Comparison of ENCODE assay signal across 13 cellular contexts in the genomic region with DNA sequence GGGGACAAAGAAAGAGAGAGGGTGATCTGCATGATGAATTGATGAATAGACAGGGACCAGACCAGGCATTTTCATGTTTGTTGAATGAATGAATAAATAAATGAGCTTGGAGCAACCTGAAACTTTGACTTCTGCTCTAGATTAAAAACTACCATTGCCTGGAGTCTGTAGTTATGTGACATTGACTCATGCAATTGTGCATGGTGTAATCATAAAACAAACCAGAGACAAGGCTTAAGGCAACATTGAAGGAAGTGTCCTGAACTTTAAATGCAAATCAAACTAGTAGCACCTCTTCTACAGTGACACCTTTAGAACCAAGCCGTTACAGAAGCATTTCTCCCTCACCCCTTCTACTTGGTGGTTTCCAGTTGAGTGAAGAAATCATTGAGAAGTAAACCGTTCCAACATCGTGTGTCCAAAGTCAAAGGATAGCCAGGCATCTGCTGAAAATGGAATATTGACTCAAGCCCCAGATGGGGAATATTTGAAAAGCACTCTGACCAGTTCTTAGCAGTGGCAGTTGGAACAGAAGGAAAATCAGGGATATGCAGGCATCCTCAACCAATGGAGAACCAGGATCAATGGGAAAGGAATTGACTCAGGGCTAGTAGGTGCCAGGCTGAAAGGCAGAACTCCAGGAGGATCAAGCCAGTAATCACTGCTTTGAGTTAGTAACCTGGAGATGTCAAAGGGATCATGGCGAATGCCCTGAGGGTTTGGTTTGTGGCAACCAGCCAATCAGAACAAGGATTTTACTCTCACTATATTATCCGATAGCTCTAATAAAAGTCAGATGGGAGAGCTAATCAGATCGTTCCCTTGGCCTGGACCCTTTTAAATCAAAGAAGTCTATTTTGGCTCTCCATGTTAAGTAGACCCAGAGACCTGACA.
"Had no signal": no experiment of that assay in that cellular context is flagged by ENCODE, and none has a peak within 500 bp of the region (broad histone marks: within the 10 kb centered on the region; RNA-seq: fewer than 3 reads in every experiment).

No MANE protein-coding gene starts in this region.

- H3K4me1 ChIP-seq: tibial nerve had no signal

- H3K36me3 ChIP-seq: ovary, tibial nerve had no signal

- H3K9me3 ChIP-seq: ovary, tibial nerve had no signal

- H3K27me3 ChIP-seq: ovary, tibial nerve had no signal

- H3K4me3 ChIP-seq: ovary, skin epidermis, tibial nerve had no signal

- H3K27ac ChIP-seq: ovary, skin epidermis, tibial nerve had no signal

- ATAC-seq: activated CD4-positive, CD25-positive, alpha-beta regulatory T cell treated with anti-CD3 and anti-CD28 coated beads, Interleukin-2, amount 50 U/mL, for 24 hours; activated T-cell treated with anti-CD3 and anti-CD28 coated beads, Interleukin-2, amount 50 U/mL, for 72 hours; left lobe of liver had no signal

- DNase-seq: activated CD4-positive, alpha-beta memory T cell treated with anti-CD3 and anti-CD28 coated beads for 36 hours; activated T-cell treated with anti-CD3 and anti-CD28 coated beads, Interleukin-2, amount 50 U/mL, for 72 hours; central memory CD4-positive, alpha-beta T cell; endodermal cell; foreskin fibroblast; head of caudate nucleus; mesendoderm; ovary; retina had no signal
